1 cellular context compared by ENCODE assay signal in the genomic region with DNA sequence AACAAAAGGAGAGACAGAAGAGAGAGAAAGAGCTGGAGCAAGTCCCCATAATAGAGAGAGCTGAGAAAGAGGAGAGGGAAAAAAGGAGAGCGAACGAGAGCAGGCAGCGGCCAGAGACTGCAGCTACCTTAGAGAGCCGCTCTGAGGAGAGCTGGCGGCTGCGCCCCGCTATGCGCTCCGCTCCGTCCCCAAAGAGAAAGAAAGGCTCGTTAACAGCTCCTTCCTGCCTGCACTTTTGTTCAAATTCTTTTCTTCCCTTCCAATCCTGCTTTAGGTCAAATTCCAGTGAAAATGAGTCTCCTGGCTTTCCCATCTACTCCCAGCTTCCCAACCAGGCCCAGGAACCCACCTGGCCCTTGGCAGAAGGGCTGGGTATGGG.
TF ChIP-seq lines count a peak whose summit lies in the region.

No MANE protein-coding gene starts in this region.

TF ChIP-seq in SK-N-SH, 30 proteins besides CTCF, POLR2A, EP300 and RAD21 (continued from another document):
- TF ChIP-seq ELF1 (IDR thresholded peaks at IDR 0.05) (no peak), NRF1 (IDR thresholded peaks at IDR 0.05; ENCODE audit: low read depth, low read length) (no peak), JUND (IDR thresholded peaks at IDR 0.05) (no peak), GABPA (IDR thresholded peaks at IDR 0.05; ENCODE audit: low read depth) (no peak)
- TF ChIP-seq, protein P1, sequence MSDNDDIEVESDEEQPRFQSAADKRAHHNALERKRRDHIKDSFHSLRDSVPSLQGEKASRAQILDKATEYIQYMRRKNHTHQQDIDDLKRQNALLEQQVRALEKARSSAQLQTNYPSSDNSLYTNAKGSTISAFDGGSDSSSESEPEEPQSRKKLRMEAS (IDR thresholded peaks at IDR 0.05; ENCODE audit: low read depth), result no peak
